In genomic region chr4:36206586-36206985, GRCh38 we compare ENCODE assay signal across 24 cellular contexts. TPM values are rescaled to one million over a fixed set of nuclear protein-coding genes. Genes with fewer than 3 reads are reported as not detected.
DNase-seq lines count a peak whose midpoint lies in the region; ATAC-seq and TF ChIP-seq lines count a peak whose summit lies in the region.
"Had no signal": no experiment of that assay in that cellular context is flagged by ENCODE, and none has a peak within 500 bp of the region (broad histone marks: within the 10 kb centered on the region; RNA-seq: fewer than 3 reads in every experiment).

No MANE protein-coding gene starts in this region.

- H3K27me3 Mint-ChIP-seq in CD4-positive, CD25-positive, alpha-beta regulatory T cell: no peaks in the 10 kb centered on the region
- H3K27me3 Mint-ChIP-seq in GM23338 (ENCODE audit: insufficient read depth, low read depth, poor library complexity) (no peaks in the 10 kb centered on the region), neural progenitor cell (ENCODE audit: insufficient read depth, low read depth) (no peaks in the 10 kb centered on the region)
- H3K27me3 Mint-ChIP-seq in naive thymus-derived CD4-positive, alpha-beta T cell: no peaks in the 10 kb centered on the region

- H2AFZ ChIP-seq in GM23338: peak overlapping the region; percentile 21; the same call in 1 of the 2 replicates
- no peak overlapping the region for H2AFZ ChIP-seq in neural progenitor cell (replicated peaks)

- no peaks in the 10 kb centered on the region for H3K9me3 Mint-ChIP-seq in CD4-positive, CD25-positive, alpha-beta regulatory T cell
- H3K9me3 Mint-ChIP-seq in GM23338: no peaks in the 10 kb centered on the region
- no peaks in the 10 kb centered on the region for H3K9me3 Mint-ChIP-seq in neural progenitor cell
- no peaks in the 10 kb centered on the region for H3K9me3 Mint-ChIP-seq in naive thymus-derived CD4-positive, alpha-beta T cell
- H3K9me3 Mint-ChIP-seq: CD8-positive, alpha-beta T cell had no signal

- no peak overlapping the region for H3K27ac ChIP-seq in CD4-positive, CD25-positive, alpha-beta regulatory T cell (ENCODE audit: insufficient read depth, low read length, poor library complexity, severe bottlenecking)
- H3K27ac ChIP-seq in GM23338 (ENCODE audit: low read depth) (no peak overlapping the region), dorsolateral prefrontal cortex (peak overlapping the region; percentile 53 to 99 (median 95)), neural progenitor cell (no peak overlapping the region)
- H3K27ac ChIP-seq in naive thymus-derived CD4-positive, alpha-beta T cell (ENCODE audit: low read depth, low read length): no peak overlapping the region

- H3K9me3 ChIP-seq in CD4-positive, CD25-positive, alpha-beta regulatory T cell (ENCODE audit: control insufficient read depth in 2 of 2, low read length in 2 of 2): no peaks in the 10 kb centered on the region
- H3K9me3 ChIP-seq in neural progenitor cell (ENCODE audit: low read depth): no peaks in the 10 kb centered on the region
- no peaks in the 10 kb centered on the region for H3K9me3 ChIP-seq in naive thymus-derived CD4-positive, alpha-beta T cell (ENCODE audit: control insufficient read depth in 2 of 3, low read length in 3 of 3)
- H3K9me3 ChIP-seq: SK-N-SH had no signal

- peaks cover 15% of the 10 kb centered on the region for H3K4me1 ChIP-seq in CD4-positive, CD25-positive, alpha-beta regulatory T cell (ENCODE audit: control insufficient read depth, insufficient read depth, low read length, poor library complexity, severe bottlenecking)
- H3K4me1 ChIP-seq in GM23338 (ENCODE audit: insufficient read depth) (peaks cover 14% of the 10 kb centered on the region), neural progenitor cell (peaks cover 6% of the 10 kb centered on the region)
- peaks cover 5 to 48% of the 10 kb centered on the region in 2 donors for H3K4me1 ChIP-seq in naive thymus-derived CD4-positive, alpha-beta T cell (ENCODE audit: control insufficient read depth in 2 of 2, insufficient read depth in 2 of 2, low read length in 2 of 2)

- H3K27ac Mint-ChIP-seq in CD4-positive, CD25-positive, alpha-beta regulatory T cell: peak overlapping the region in 2 of 3 donors; percentile 7 to 18
- H3K27ac Mint-ChIP-seq in GM23338 (no peak overlapping the region), neural progenitor cell (peak overlapping the region; percentile 31)
- H3K27ac Mint-ChIP-seq in naive thymus-derived CD4-positive, alpha-beta T cell: peak overlapping the region in 2 of 9 donors; percentile 19 to 20
- H3K27ac Mint-ChIP-seq: CD8-positive, alpha-beta T cell had no signal

- H3K79me2 ChIP-seq in GM23338 (replicated peaks; ENCODE audit: insufficient read depth) (no peaks in the 10 kb centered on the region), neural progenitor cell (ENCODE audit: low read depth) (no peaks in the 10 kb centered on the region)

- H4K20me1 ChIP-seq in GM23338 (replicated peaks; ENCODE audit: insufficient read depth) (no peaks in the 10 kb centered on the region), neural progenitor cell (ENCODE audit: low read depth) (no peaks in the 10 kb centered on the region)

- peaks cover 34% of the 10 kb centered on the region for H3K36me3 Mint-ChIP-seq in CD4-positive, CD25-positive, alpha-beta regulatory T cell
- H3K36me3 Mint-ChIP-seq in GM23338 (ENCODE audit: low read depth) (no peaks in the 10 kb centered on the region), neural progenitor cell (no peaks in the 10 kb centered on the region)
- peaks cover 8 to 50% (median 35%) of the 10 kb centered on the region in 5 donors for H3K36me3 Mint-ChIP-seq in naive thymus-derived CD4-positive, alpha-beta T cell

- CTCF ChIA-PET in naive thymus-derived CD4-positive, alpha-beta T cell (lab: Charles Lee): interaction anchor here (1.1 kb wide), 1 partner anchor 50 kb away, joined by 3 read pairs; no protein-coding TSS in a partner anchor

- H3F3A ChIP-seq in GM23338 (replicated peaks; ENCODE audit: low read depth) (no peaks in the 10 kb centered on the region), neural progenitor cell (ENCODE audit: low read depth) (no peaks in the 10 kb centered on the region)

- intact Hi-C loops in dorsolateral prefrontal cortex (cut with DNase I): no loop called here
- intact Hi-C loops in naive thymus-derived CD4-positive, alpha-beta T cell (cut with micrococcal nuclease): no loop called here

- ATAC-seq in CD4-positive, CD25-positive, alpha-beta regulatory T cell (ENCODE audit: low read depth in 2 of 2): no peak
- no peak for ATAC-seq in GM23338
- ATAC-seq in naive thymus-derived CD4-positive, alpha-beta T cell: no peak
- ATAC-seq: CD8-positive, alpha-beta T cell; K562; PC-3 had no signal

- TF ChIP-seq CTCF in GM23338 (conservative IDR thresholded peaks at IDR 0.05; ENCODE audit: low read depth in 2 of 2) (no peak), dorsolateral prefrontal cortex (IDR thresholded peaks at IDR 0.05 in 54 of 56, conservative IDR thresholded peaks at IDR 0.05 in 2 of 56; ENCODE audit: low read depth in 1 of 56, partially characterized antibody in 56 of 56) (no peak), neural progenitor cell (IDR thresholded peaks at IDR 0.05) (no peak)

- POLR2A ChIA-PET in naive thymus-derived CD4-positive, alpha-beta T cell (lab: Charles Lee): no interaction called here

- H3K4me3 ChIP-seq in CD4-positive, CD25-positive, alpha-beta regulatory T cell (ENCODE audit: low read depth, low read length): no peak overlapping the region
- no peak overlapping the region for H3K4me3 ChIP-seq in GM23338
- no peak overlapping the region for H3K4me3 ChIP-seq in dorsolateral prefrontal cortex
- no peak overlapping the region for H3K4me3 ChIP-seq in neural progenitor cell
- no peak overlapping the region for H3K4me3 ChIP-seq in naive thymus-derived CD4-positive, alpha-beta T cell (ENCODE audit: low read length)
- H3K4me3 ChIP-seq: BLaER1 treated with 17β-estradiol and CSF1 and Interleukin-3, amounts not matched to agents 10 nM and 100 nM; K562 had no signal

- H3K4me2 ChIP-seq in GM23338 (no peak overlapping the region), neural progenitor cell (no peak overlapping the region)
- H3K4me2 ChIP-seq: SK-N-SH had no signal

- H3K4me3 Mint-ChIP-seq in CD4-positive, CD25-positive, alpha-beta regulatory T cell: no peak overlapping the region
- H3K4me3 Mint-ChIP-seq in GM23338: no peak overlapping the region
- no peak overlapping the region for H3K4me3 Mint-ChIP-seq in neural progenitor cell
- H3K4me3 Mint-ChIP-seq in naive thymus-derived CD4-positive, alpha-beta T cell: no peak overlapping the region
- H3K4me3 Mint-ChIP-seq: CD8-positive, alpha-beta T cell had no signal

- no peak for DNase-seq in CD4-positive, CD25-positive, alpha-beta regulatory T cell
- DNase-seq in GM23338 (ENCODE audit: low spot score) (no peak), dorsolateral prefrontal cortex (no peak), neural progenitor cell (ENCODE audit: low spot score) (no peak), NCI-H2196 treated with DMSO at 0.1 percent for 48 hours (lab: John Stamatoyannopoulos, UW; ENCODE audit: unreplicated experiment) (no peak), T-helper 9 cell (no peak), NCI-H526 (lab: John Stamatoyannopoulos, UW) (no peak)
- DNase-seq in naive thymus-derived CD4-positive, alpha-beta T cell: no peak
- DNase-seq: CD8-positive, alpha-beta T cell; DMS153; DND-41; Kasumi-1; NCI-H1092 treated with DMSO at 0.1 percent for 48 hours; NCI-H1436; NCI-H187; NCI-H2081 treated with DMSO at 0.1 percent for 48 hours; NCI-H446; NCI-H524 treated with DMSO at 0.1 percent for 48 hours; NCI-H82; NK-92 treated with Interleukin-12 subunit alpha and Interleukin-12 subunit beta, amount 100 ng/mL, for 24 hours; PC-3 had no signal

- H3K4me1 Mint-ChIP-seq in CD4-positive, CD25-positive, alpha-beta regulatory T cell: peaks cover 27 to 40% (median 37%) of the 10 kb centered on the region in 4 donors
- H3K4me1 Mint-ChIP-seq in GM23338 (peaks cover 24% of the 10 kb centered on the region), neural progenitor cell (peaks cover 17% of the 10 kb centered on the region)
- H3K4me1 Mint-ChIP-seq in naive thymus-derived CD4-positive, alpha-beta T cell: peaks cover 24 to 50% (median 46%) of the 10 kb centered on the region in 7 donors

- no peaks in the 10 kb centered on the region for H3K27me3 ChIP-seq in CD4-positive, CD25-positive, alpha-beta regulatory T cell (ENCODE audit: control insufficient read depth, insufficient read depth, low read length)
- H3K27me3 ChIP-seq in GM23338 (ENCODE audit: insufficient read depth) (no peaks in the 10 kb centered on the region), dorsolateral prefrontal cortex (no peaks in the 10 kb centered on the region), neural progenitor cell (no peaks in the 10 kb centered on the region)
- H3K27me3 ChIP-seq in naive thymus-derived CD4-positive, alpha-beta T cell (ENCODE audit: control insufficient read depth in 2 of 2, insufficient read depth in 2 of 2, low read length in 2 of 2): no peaks in the 10 kb centered on the region
- H3K27me3 ChIP-seq: BLaER1 treated with 17β-estradiol and CSF1 and Interleukin-3, amounts not matched to agents 10 nM and 100 nM had no signal

- H3K36me3 ChIP-seq in CD4-positive, CD25-positive, alpha-beta regulatory T cell (ENCODE audit: control insufficient read depth, insufficient read depth, low read length): peaks cover 25% of the 10 kb centered on the region
- H3K36me3 ChIP-seq in GM23338 (ENCODE audit: insufficient read depth): no peaks in the 10 kb centered on the region
- no peaks in the 10 kb centered on the region for H3K36me3 ChIP-seq in neural progenitor cell
- peaks cover 0 to 11% (median 3%) of the 10 kb centered on the region in 3 experiments for H3K36me3 ChIP-seq in naive thymus-derived CD4-positive, alpha-beta T cell (ENCODE audit: control insufficient read depth in 2 of 3, insufficient read depth in 3 of 3, low read length in 3 of 3)

- H3K9me2 ChIP-seq in GM23338 (ENCODE audit: insufficient read depth): no peaks in the 10 kb centered on the region
- H3K9me2 ChIP-seq: SK-N-SH had no signal

- H3K9ac ChIP-seq in neural progenitor cell: no peak overlapping the region
- H3K9ac ChIP-seq: BLaER1 treated with 17β-estradiol and CSF1 and Interleukin-3, amounts not matched to agents 10 nM and 100 nM; SK-N-SH had no signal

TF ChIP-seq in GM23338, 12 proteins besides CTCF, POLR2A, EP300 and RAD21 (continues in another document):
- TF ChIP-seq NANOG (IDR thresholded peaks at IDR 0.05; ENCODE audit: borderline replicate concordance): no peak
- no peak for TF ChIP-seq STAT1 (IDR thresholded peaks at IDR 0.05; ENCODE audit: unreplicated experiment)
- TF ChIP-seq CREB1 (CRISPR knock-in tag; IDR thresholded peaks at IDR 0.05; ENCODE audit: low read depth): no peak
- TF ChIP-seq ZNF331 (CRISPR knock-in tag; IDR thresholded peaks at IDR 0.05; ENCODE audit: low read depth): no peak

RNA-seq across cellular contexts. Expression of gene ARAP2, which starts 37.7 kb away (rescaled TPM):
- total RNA-seq in CD4-positive, CD25-positive, alpha-beta regulatory T cell: 92.2 TPM
- polyA plus RNA-seq in CD4-positive, CD25-positive, alpha-beta regulatory T cell: 10 to 100 TPM; 10.2 to 21.2 (median 13.9) TPM
- total RNA-seq in GM23338 (2014; rRNA removed; shearing (Covaris generic)): 0.39 and 4.8 TPM in 2 replicates
- polyA plus RNA-seq in GM23338 (2016; fragmentation: Nextera tagmentation; extraction: Ambion mirVana): 0.21 and 0.92 TPM in 2 replicates
- total RNA-seq in dorsolateral prefrontal cortex (100 to 1,000 TPM in 119 of 120 experiments, 10 to 100 TPM in 1; 87.3 to 271 (median 162) TPM), neural progenitor cell (ENCODE audit: low replicate concordance) (0.87 and 1.6 TPM in 2 replicates)
- total RNA-seq in naive thymus-derived CD4-positive, alpha-beta T cell: 10 to 100 TPM; 39.7 to 78.5 (median 44.7) TPM
- 10 to 100 TPM; 10.4 to 13.8 TPM for polyA plus RNA-seq in naive thymus-derived CD4-positive, alpha-beta T cell
- polyA plus RNA-seq: SK-N-SH had no signal

Comparison
In these comparisons a context has a peak if more than half of its experiments do, and no peak if none do; other contexts are left out.
1. H3K27ac ChIP-seq: peak in dorsolateral prefrontal cortex (59 of 59); none in CD4-positive, CD25-positive, alpha-beta regulatory T cell (single experiment), GM23338 (single experiment), neural progenitor cell (single experiment) and naive thymus-derived CD4-positive, alpha-beta T cell (single experiment).